ENCODE assay signal across 31 cellular contexts in the genomic region with DNA sequence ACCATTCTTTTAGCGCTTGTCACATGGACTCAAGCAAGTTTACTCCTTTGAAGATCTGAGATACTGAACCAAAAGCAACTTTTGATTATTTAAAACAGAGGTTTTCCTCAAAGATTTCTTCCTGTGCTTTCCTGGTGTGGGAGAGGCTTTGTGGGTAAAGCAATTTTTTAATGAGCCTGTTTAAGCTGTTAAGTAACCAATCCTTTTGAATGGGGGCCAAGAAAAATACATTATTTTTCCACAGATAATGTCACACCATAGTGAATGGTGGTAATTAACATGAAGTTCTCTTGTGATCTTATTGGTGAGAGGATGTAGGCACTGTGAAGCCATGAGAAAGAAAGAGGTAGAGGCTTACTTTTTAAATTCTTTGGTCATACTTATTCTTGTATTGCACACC.
"Had no signal": no experiment of that assay in that cellular context is flagged by ENCODE, and none has a peak within 500 bp of the region (broad histone marks: within the 10 kb centered on the region; RNA-seq: fewer than 3 reads in every experiment).

No MANE protein-coding gene starts in this region.

- ATAC-seq: activated CD8-positive, alpha-beta T cell treated with anti-CD3 and anti-CD28 coated beads, Interleukin-2, amount 10 ng/mL, durations not matched to agents 7 days and 5 days; body of pancreas; Panc1 had no signal

- H3K27ac Mint-ChIP-seq: activated CD4-positive, alpha-beta T cell treated with anti-CD3 and anti-CD28 coated beads, Interleukin-2, amount 10 ng/mL, durations not matched to agents 7 days and 5 days; activated CD8-positive, alpha-beta T cell treated with anti-CD3 and anti-CD28 coated beads, Interleukin-2, amount 10 ng/mL, durations not matched to agents 7 days and 5 days; activated naive CD4-positive, alpha-beta T cell treated with anti-CD3 and anti-CD28 coated beads, Interleukin-2, amount 50 U/mL, for 24 hours; activated naive CD8-positive, alpha-beta T cell treated with anti-CD3 and anti-CD28 coated beads, Interleukin-2, amount 10 ng/mL, durations not matched to agents 7 days and 5 days; activated T-cell treated with anti-CD3 and anti-CD28 coated beads, Interleukin-2, amount 50 U/mL, for 24 hours; activated T-helper 2 cell treated with anti-CD3 and anti-CD28 coated beads, Interferon-gamma antibody, Interleukin-2, Interleukin-4, amounts not matched to agents 10 μg/mL and 5 μg/mL and 100 μg/mL, durations not matched to agents 14 hours and 24 hours and 36 hours; T-helper 1 cell treated with Interleukin-12 subunit alpha and Interleukin-12 subunit beta and Interleukin-4 antibody, amounts not matched to agents 30 μg/mL and 1 μg/mL, for 36 hours; T-helper 2 cell treated with Interferon-gamma antibody and Interleukin-4, amounts not matched to agents 5 μg/mL and 100 μg/mL, for 36 hours had no signal

- H3K27ac ChIP-seq: ascending aorta, body of pancreas, KMS-11, SJCRH30 had no signal

- H3K27me3 Mint-ChIP-seq: activated naive CD4-positive, alpha-beta T cell treated with anti-CD3 and anti-CD28 coated beads, Interleukin-2, amount 50 U/mL, for 24 hours had no signal

- H3K4me3 Mint-ChIP-seq: activated CD4-positive, alpha-beta T cell treated with anti-CD3 and anti-CD28 coated beads, Interleukin-2, amount 10 ng/mL, durations not matched to agents 7 days and 5 days; activated CD8-positive, alpha-beta T cell treated with anti-CD3 and anti-CD28 coated beads, Interleukin-2, amount 10 ng/mL, durations not matched to agents 7 days and 5 days; activated naive CD4-positive, alpha-beta T cell treated with anti-CD3 and anti-CD28 coated beads, Interleukin-2, amount 50 U/mL, for 24 hours; activated naive CD8-positive, alpha-beta T cell treated with anti-CD3 and anti-CD28 coated beads, Interleukin-2, amount 10 ng/mL, durations not matched to agents 7 days and 5 days; activated T-cell treated with anti-CD3 and anti-CD28 coated beads, Interleukin-2, amount 50 U/mL, for 24 hours; T-helper 1 cell treated with Interleukin-12 subunit alpha and Interleukin-12 subunit beta and Interleukin-4 antibody, amounts not matched to agents 30 μg/mL and 1 μg/mL, for 36 hours; T-helper 2 cell treated with Interferon-gamma antibody and Interleukin-4, amounts not matched to agents 5 μg/mL and 100 μg/mL, for 36 hours had no signal

- H3K4me1 Mint-ChIP-seq: activated naive CD8-positive, alpha-beta T cell treated with anti-CD3 and anti-CD28 coated beads, Interleukin-2, amount 10 ng/mL, durations not matched to agents 7 days and 5 days had no signal

- H3K27me3 ChIP-seq: ascending aorta, body of pancreas, SJCRH30 had no signal

- H3K36me3 ChIP-seq: ascending aorta, SJCRH30 had no signal

- H3K4me1 ChIP-seq: ascending aorta, body of pancreas, SJCRH30 had no signal

- DNase-seq: activated CD4-positive, alpha-beta T cell treated with anti-CD3 and anti-CD28 coated beads, Interleukin-2, amount 10 ng/mL, durations not matched to agents 7 days and 5 days; activated CD4-positive, alpha-beta T cell treated with anti-CD3 and anti-CD28 coated beads, Interleukin-2, amount 50 U/mL, for 48 hours; activated CD8-positive, alpha-beta T cell treated with anti-CD3 and anti-CD28 coated beads, Interleukin-2, amount 10 ng/mL, durations not matched to agents 7 days and 5 days; activated gamma-delta T cell; activated naive CD4-positive, alpha-beta T cell treated with Interleukin-2 at 50 U/mL for 16 hours; activated naive CD8-positive, alpha-beta T cell treated with anti-CD3 and anti-CD28 coated beads, Interleukin-2, amount 10 ng/mL, durations not matched to agents 7 days and 5 days; activated T-cell treated with anti-CD3 and anti-CD28 coated beads, Interleukin-2, amount 50 U/mL, for 24 hours; amygdala; body of pancreas; caudate nucleus; cerebellar nuclear complex; MM.1S; MV-4-11; NCI-H1105; NCI-H1417 treated with DMSO at 0.1 percent for 48 hours; NCI-H187 treated with DMSO at 0.1 percent for 48 hours; NCI-H345; NCI-H524 treated with DMSO at 0.1 percent for 48 hours; NCI-H774; SHP77; SJCRH30; SK-N-SH had no signal

- H3K9me3 Mint-ChIP-seq: activated CD4-positive, alpha-beta T cell treated with anti-CD3 and anti-CD28 coated beads, Interleukin-2, amount 10 ng/mL, durations not matched to agents 7 days and 5 days; activated naive CD4-positive, alpha-beta T cell treated with anti-CD3 and anti-CD28 coated beads, Interleukin-2, amount 50 U/mL, for 24 hours; activated naive CD8-positive, alpha-beta T cell treated with anti-CD3 and anti-CD28 coated beads, Interleukin-2, amount 10 ng/mL, durations not matched to agents 7 days and 5 days; activated T-cell treated with anti-CD3 and anti-CD28 coated beads, Interleukin-2, amount 50 U/mL, for 24 hours; activated T-helper 2 cell treated with anti-CD3 and anti-CD28 coated beads, Interferon-gamma antibody, Interleukin-2, Interleukin-4, amounts not matched to agents 10 μg/mL and 5 μg/mL and 100 μg/mL, durations not matched to agents 14 hours and 24 hours and 36 hours; T-helper 1 cell treated with Interleukin-12 subunit alpha and Interleukin-12 subunit beta and Interleukin-4 antibody, amounts not matched to agents 30 μg/mL and 1 μg/mL, for 36 hours; T-helper 2 cell treated with Interferon-gamma antibody and Interleukin-4, amounts not matched to agents 5 μg/mL and 100 μg/mL, for 36 hours had no signal

- H3K9me3 ChIP-seq: ascending aorta, body of pancreas, SJCRH30, SK-N-SH had no signal

- H3K9ac ChIP-seq: KMS-11, SK-N-SH had no signal

- H3K4me2 ChIP-seq: KMS-11, SK-N-SH had no signal

- H3K4me3 ChIP-seq: ascending aorta, body of pancreas, SJCRH30 had no signal

- H3K36me3 Mint-ChIP-seq: activated naive CD4-positive, alpha-beta T cell treated with anti-CD3 and anti-CD28 coated beads, Interleukin-2, amount 50 U/mL, for 24 hours; activated naive CD8-positive, alpha-beta T cell treated with anti-CD3 and anti-CD28 coated beads, Interleukin-2, amount 10 ng/mL, durations not matched to agents 7 days and 5 days had no signal

- FAIRE-seq: bronchial epithelial cell, TTC549 had no signal
